Comparison of ENCODE assay signal across 9 cellular contexts in the genomic region with DNA sequence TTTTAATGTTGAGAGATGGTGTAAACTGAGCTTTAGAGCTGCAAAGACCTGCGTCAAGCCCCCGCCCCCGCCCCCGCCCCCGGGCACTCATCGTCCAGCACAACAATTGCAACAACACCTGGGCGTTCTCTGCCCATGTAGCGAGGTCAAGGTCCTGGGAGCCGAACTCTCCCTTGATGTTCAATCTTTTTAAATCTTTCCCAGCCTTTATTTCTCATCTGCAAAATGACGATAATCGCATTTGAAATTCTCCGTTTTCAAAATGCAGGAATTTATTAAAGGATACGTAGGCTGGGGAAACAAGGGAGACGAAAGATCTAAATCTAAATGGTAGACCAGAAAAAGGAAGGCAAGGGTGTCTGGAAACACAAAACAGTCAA. TPM values are rescaled to one million over a fixed set of nuclear protein-coding genes. Genes with fewer than 3 reads are reported as not detected.
DNase-seq lines count a peak whose midpoint lies in the region; ATAC-seq and TF ChIP-seq lines count a peak whose summit lies in the region.
"Had no signal": no experiment of that assay in that cellular context is flagged by ENCODE, and none has a peak within 500 bp of the region (broad histone marks: within the 10 kb centered on the region; RNA-seq: fewer than 3 reads in every experiment).

No MANE protein-coding gene starts in this region.

- peak overlapping the region; percentile 92 for H3K4me2 ChIP-seq in SU-DHL-6 (ENCODE audit: low read depth, low read length, poor library complexity, severe bottlenecking)

- H3K9me3 ChIP-seq in SU-DHL-6 (ENCODE audit: insufficient read depth, low read length) (no peaks in the 10 kb centered on the region), psoas muscle (no peaks in the 10 kb centered on the region)

- peaks cover 17 to 28% of the 10 kb centered on the region in 2 donors for H3K4me1 Mint-ChIP-seq in natural killer cell

- H4K20me1 ChIP-seq in SU-DHL-6 (ENCODE audit: low read depth, low read length): peaks cover 25% of the 10 kb centered on the region

- no peak overlapping the region for H3K27ac Mint-ChIP-seq in natural killer cell
- H3K27ac Mint-ChIP-seq: stimulated activated naive CD8-positive, alpha-beta T cell treated with anti-CD3 and anti-CD28 coated beads, Interleukin-15, amount 100 ng/mL, for 72 hours had no signal

- no peaks in the 10 kb centered on the region for H3K9me2 ChIP-seq in SU-DHL-6 (replicated peaks; ENCODE audit: insufficient read depth, low read length)

- H3K9ac ChIP-seq in SU-DHL-6 (ENCODE audit: low read length): peak overlapping the region; percentile 62

- DNase-seq in NCI-H2029 (lab: John Stamatoyannopoulos, UW) (peak; percentile 15), NCI-H2029 treated with DMSO at 0.1 percent for 48 hours (lab: John Stamatoyannopoulos, UW) (no peak), germinal center (ENCODE audit: low spot score) (peak; percentile 20), psoas muscle (peak in 1 of 2 donors; percentile 15), natural killer cell (no peak)

- peaks cover 15% of the 10 kb centered on the region for H3K36me3 ChIP-seq in SU-DHL-6 (ENCODE audit: low read length)
- H3K36me3 ChIP-seq in psoas muscle (ENCODE audit: insufficient read depth in 1 of 2, low read depth in 1 of 2): no peaks in the 10 kb centered on the region

- intact Hi-C loops in psoas muscle (cut with DNase I) (loop anchor here (2.0 to 10.0 kb wide), 4 partner anchors 120 to 215 kb away; a partner anchor contains a TSS), natural killer cell (cut with micrococcal nuclease) (loop anchor here (1.0 to 5.0 kb wide), 3 partner anchors 120 to 214 kb away; a partner anchor contains a TSS)

- peak; percentile 20 for ATAC-seq in HG03064 (IDR thresholded peaks at IDR 0.05; ENCODE audit: low read depth, unreplicated experiment)
- ATAC-seq in psoas muscle: peak in 2 of 4 donors; percentile 29 to 54
- ATAC-seq in HG02588 (IDR thresholded peaks at IDR 0.05; ENCODE audit: unreplicated experiment): no peak
- no peak for ATAC-seq in natural killer cell

- 0 to 1% (median 0%) methylated on average over 14 of the region's 14 CpGs for WGBS in psoas muscle, 3 donors

- H3K36me3 Mint-ChIP-seq in natural killer cell: no peaks in the 10 kb centered on the region

- peaks cover 43% of the 10 kb centered on the region for H3K79me2 ChIP-seq in SU-DHL-6 (ENCODE audit: insufficient read depth, low read length)

- H2AFZ ChIP-seq in SU-DHL-6 (ENCODE audit: low read depth, low read length, severe bottlenecking): peak overlapping the region; percentile 81

- peaks cover 10% of the 10 kb centered on the region for H3K4me1 ChIP-seq in psoas muscle

- H3K4me3 Mint-ChIP-seq in natural killer cell: no peak overlapping the region
- H3K4me3 Mint-ChIP-seq: stimulated activated naive CD8-positive, alpha-beta T cell treated with anti-CD3 and anti-CD28 coated beads, Interleukin-15, amount 100 ng/mL, for 72 hours had no signal

- no peaks in the 10 kb centered on the region for H3K9me3 Mint-ChIP-seq in natural killer cell
- H3K9me3 Mint-ChIP-seq: stimulated activated naive CD8-positive, alpha-beta T cell treated with anti-CD3 and anti-CD28 coated beads, Interleukin-15, amount 100 ng/mL, for 72 hours had no signal

- H3K27ac ChIP-seq in SU-DHL-6 (ENCODE audit: low read depth, low read length) (peak overlapping the region; percentile 84), psoas muscle (peak overlapping the region; percentile 62)

- H3K27me3 ChIP-seq in SU-DHL-6 (ENCODE audit: low read length): no peaks in the 10 kb centered on the region
- H3K27me3 ChIP-seq in psoas muscle (ENCODE audit: insufficient read depth in 3 of 3, low read length in 2 of 3): no peaks in the 10 kb centered on the region

- peaks cover 7% of the 10 kb centered on the region; the same call in 1 of the 2 replicates for H3F3A ChIP-seq in SU-DHL-6 (ENCODE audit: insufficient read depth)

- H3K4me3 ChIP-seq in SU-DHL-6 (ENCODE audit: insufficient read depth, low read length, poor library complexity, severe bottlenecking) (peak overlapping the region; percentile 85), psoas muscle (peak overlapping the region; percentile 92)

- H3K27me3 Mint-ChIP-seq in natural killer cell (ENCODE audit: low read depth in 2 of 2): no peaks in the 10 kb centered on the region
- H3K27me3 Mint-ChIP-seq: stimulated activated naive CD8-positive, alpha-beta T cell treated with anti-CD3 and anti-CD28 coated beads, Interleukin-15, amount 100 ng/mL, for 72 hours had no signal

- TF ChIP-seq CTCF in SU-DHL-6 (IDR thresholded peaks at IDR 0.05; ENCODE audit: insufficient read depth, low read length, poor library complexity, severe bottlenecking): no peak
- TF ChIP-seq CTCF in psoas muscle (IDR thresholded peaks at IDR 0.05): no peak
- TF ChIP-seq CTCF in natural killer cell (IDR thresholded peaks at IDR 0.05): no peak

RNA-seq across cellular contexts. Expression of a gene that starts 0.6 kb away (rescaled TPM):
- 1 to 10 TPM; 2.9 to 5.9 (median 4.0) TPM for total RNA-seq in psoas muscle
- polyA plus RNA-seq in psoas muscle: 1 to 10 TPM; 4.0 to 5.2 (median 4.9) TPM
- total RNA-seq in natural killer cell: 10 to 100 TPM; 22.5 to 27.7 (median 23.9) TPM

RNA-seq across cellular contexts. Expression of a gene that starts 52.0 kb away (rescaled TPM):
- total RNA-seq in psoas muscle (10 to 100 TPM; 12.2 to 34.8 (median 22.4) TPM), natural killer cell (not detected)
- polyA plus RNA-seq in psoas muscle: 10 to 100 TPM in 2 of 3 donors, 1 to 10 TPM in 1; 9.4 to 10.3 (median 10.1) TPM

Comparison
In these comparisons a context has a peak if more than half of its experiments do, and no peak if none do; other contexts are left out.
1. DNase-seq: peak in NCI-H2029 (single experiment) and germinal center (single experiment); none in NCI-H2029 treated with DMSO at 0.1 percent for 48 hours (single experiment) and natural killer cell (single experiment).
2. RNA of a gene that starts 52.0 kb away (total RNA-seq): 12.2 to 34.8 TPM in psoas muscle; not detected in natural killer cell; every median in the first group is over 10 times any median in the second.